In the genomic region with DNA sequence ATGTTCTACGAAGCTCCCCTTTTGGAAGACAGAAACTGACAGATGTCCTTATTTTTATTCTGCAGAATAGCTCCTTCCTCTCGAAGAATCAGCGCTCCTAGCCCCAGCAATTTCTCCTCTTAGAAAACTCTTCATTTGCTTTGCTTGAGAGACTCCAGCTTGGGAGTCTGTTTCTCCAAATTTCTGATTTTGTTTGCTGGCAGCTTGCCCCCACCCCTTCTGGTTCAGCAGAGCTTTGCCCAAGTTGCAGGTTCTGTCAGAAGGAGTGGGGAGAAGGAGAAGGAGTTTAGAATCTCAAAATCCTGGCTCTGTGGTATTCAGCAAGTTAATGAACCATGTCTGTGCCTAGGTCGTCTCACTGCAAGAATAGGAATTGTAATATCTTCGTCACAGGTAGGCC, we compare ENCODE assay signal across 24 cellular contexts.
"Had no signal": no experiment of that assay in that cellular context is flagged by ENCODE, and none has a peak within 500 bp of the region (broad histone marks: within the 10 kb centered on the region; RNA-seq: fewer than 3 reads in every experiment).

No MANE protein-coding gene starts in this region.

- H3K4me3 ChIP-seq: body of pancreas, gastrocnemius medialis, heart left ventricle, pancreas, right lobe of liver, testis, upper lobe of right lung had no signal

- H3K27ac ChIP-seq: body of pancreas, gastrocnemius medialis, heart left ventricle, neutrophil, pancreas, right lobe of liver, testis, upper lobe of right lung had no signal

- H3K36me3 ChIP-seq: gastrocnemius medialis, heart left ventricle, neutrophil, pancreas, right lobe of liver, upper lobe of right lung had no signal

- H3K4me1 ChIP-seq: body of pancreas, gastrocnemius medialis, heart left ventricle, right lobe of liver, testis, upper lobe of right lung had no signal

- H3K9me3 Mint-ChIP-seq: activated CD4-positive, alpha-beta memory T cell treated with anti-CD3 and anti-CD28 coated beads, Interleukin-2, amount 10 ng/mL, durations not matched to agents 7 days and 5 days; activated naive CD4-positive, alpha-beta T cell treated with anti-CD3 and anti-CD28 coated beads for 36 hours; activated T-helper 2 cell treated with anti-CD3 and anti-CD28 coated beads, Interferon-gamma antibody, Interleukin-2, Interleukin-4, amounts not matched to agents 10 μg/mL and 5 μg/mL and 100 μg/mL, durations not matched to agents 14 hours and 24 hours and 36 hours; naive thymus-derived CD4-positive, alpha-beta T cell; stimulated activated naive CD8-positive, alpha-beta T cell treated with anti-CD3 and anti-CD28 coated beads, Interleukin-15, amount 100 ng/mL, for 72 hours; WTC11 had no signal

- H3K4me3 Mint-ChIP-seq: activated CD4-positive, alpha-beta memory T cell treated with anti-CD3 and anti-CD28 coated beads, Interleukin-2, amount 10 ng/mL, durations not matched to agents 7 days and 5 days; activated CD4-positive, alpha-beta T cell treated with anti-CD3 and anti-CD28 coated beads for 36 hours; activated CD8-positive, alpha-beta memory T cell treated with anti-CD3 and anti-CD28 coated beads, Interleukin-2, amount 10 ng/mL, durations not matched to agents 7 days and 5 days; activated naive CD4-positive, alpha-beta T cell treated with anti-CD3 and anti-CD28 coated beads for 36 hours; naive thymus-derived CD4-positive, alpha-beta T cell; stimulated activated naive CD8-positive, alpha-beta T cell treated with anti-CD3 and anti-CD28 coated beads, Interleukin-15, amount 100 ng/mL, for 72 hours; WTC11 had no signal

- DNase-seq: activated CD4-positive, alpha-beta memory T cell treated with anti-CD3 and anti-CD28 coated beads, Interleukin-2, amount 10 ng/mL, durations not matched to agents 7 days and 5 days; activated CD4-positive, alpha-beta T cell treated with anti-CD3 and anti-CD28 coated beads for 36 hours; activated CD8-positive, alpha-beta memory T cell treated with anti-CD3 and anti-CD28 coated beads, Interleukin-2, amount 10 ng/mL, durations not matched to agents 7 days and 5 days; activated naive CD4-positive, alpha-beta T cell treated with anti-CD3 and anti-CD28 coated beads for 36 hours; activated T-cell treated with anti-CD3 and anti-CD28 coated beads, Interleukin-2, amount 50 U/mL, for 1 hour; body of pancreas; central memory CD4-positive, alpha-beta T cell; cortex of kidney; effector CD4-positive, alpha-beta T cell; gastrocnemius medialis; heart left ventricle; mesenchymal stem cell; naive thymus-derived CD4-positive, alpha-beta T cell; pancreas; right lobe of liver; small intestine; stimulated activated CD4-positive, alpha-beta T cell treated with anti-CD3 and anti-CD28 coated beads, Interleukin-15, amount 100 ng/mL, for 24 hours; stimulated activated CD4-positive, alpha-beta T cell treated with anti-CD3 and anti-CD28 coated beads, Interleukin-2, amount 100 ng/mL, for 48 hours; stimulated activated naive CD8-positive, alpha-beta T cell treated with anti-CD3 and anti-CD28 coated beads, Interleukin-15, amount 100 ng/mL, for 72 hours; testis; upper lobe of right lung had no signal

- H3K27me3 ChIP-seq: body of pancreas, gastrocnemius medialis, heart left ventricle, neutrophil, pancreas, right lobe of liver, testis, upper lobe of right lung had no signal

- H3K36me3 Mint-ChIP-seq: activated CD8-positive, alpha-beta memory T cell treated with anti-CD3 and anti-CD28 coated beads, Interleukin-2, amount 10 ng/mL, durations not matched to agents 7 days and 5 days; WTC11 had no signal

- H3K9me3 ChIP-seq: body of pancreas, gastrocnemius medialis, heart left ventricle, neutrophil, pancreas, right lobe of liver, testis, upper lobe of right lung had no signal

- ATAC-seq: activated CD4-positive, alpha-beta T cell treated with anti-CD3 and anti-CD28 coated beads for 36 hours; activated CD8-positive, alpha-beta memory T cell treated with anti-CD3 and anti-CD28 coated beads, Interleukin-2, amount 10 ng/mL, durations not matched to agents 7 days and 5 days; body of pancreas; gastrocnemius medialis; heart left ventricle; naive thymus-derived CD4-positive, alpha-beta T cell; pancreas; right lobe of liver; stimulated activated naive CD8-positive, alpha-beta T cell treated with anti-CD3 and anti-CD28 coated beads, Interleukin-15, amount 100 ng/mL, for 72 hours; upper lobe of right lung; WTC11 had no signal

- H3K27ac Mint-ChIP-seq: activated CD4-positive, alpha-beta memory T cell treated with anti-CD3 and anti-CD28 coated beads, Interleukin-2, amount 10 ng/mL, durations not matched to agents 7 days and 5 days; activated CD4-positive, alpha-beta T cell treated with anti-CD3 and anti-CD28 coated beads for 36 hours; activated CD8-positive, alpha-beta memory T cell treated with anti-CD3 and anti-CD28 coated beads, Interleukin-2, amount 10 ng/mL, durations not matched to agents 7 days and 5 days; activated naive CD4-positive, alpha-beta T cell treated with anti-CD3 and anti-CD28 coated beads for 36 hours; activated T-helper 2 cell treated with anti-CD3 and anti-CD28 coated beads, Interferon-gamma antibody, Interleukin-2, Interleukin-4, amounts not matched to agents 10 μg/mL and 5 μg/mL and 100 μg/mL, durations not matched to agents 14 hours and 24 hours and 36 hours; stimulated activated naive CD8-positive, alpha-beta T cell treated with anti-CD3 and anti-CD28 coated beads, Interleukin-15, amount 100 ng/mL, for 72 hours; WTC11 had no signal

- H3K27me3 Mint-ChIP-seq: activated CD4-positive, alpha-beta memory T cell treated with anti-CD3 and anti-CD28 coated beads, Interleukin-2, amount 10 ng/mL, durations not matched to agents 7 days and 5 days; activated CD4-positive, alpha-beta T cell treated with anti-CD3 and anti-CD28 coated beads for 36 hours; activated CD8-positive, alpha-beta memory T cell treated with anti-CD3 and anti-CD28 coated beads, Interleukin-2, amount 10 ng/mL, durations not matched to agents 7 days and 5 days; naive thymus-derived CD4-positive, alpha-beta T cell; stimulated activated naive CD8-positive, alpha-beta T cell treated with anti-CD3 and anti-CD28 coated beads, Interleukin-15, amount 100 ng/mL, for 72 hours had no signal
